In genomic region chr11:10518891-10519290, GRCh38 we compare ENCODE assay signal across 18 cellular contexts. TPM values are rescaled to one million over a fixed set of nuclear protein-coding genes. Genes with fewer than 3 reads are reported as not detected.
A peak's percentile ranks its signal among the peaks of the same experiment; 100 is the strongest.
DNase-seq lines count a peak whose midpoint lies in the region; ATAC-seq and TF ChIP-seq lines count a peak whose summit lies in the region.
"Had no signal": no experiment of that assay in that cellular context is flagged by ENCODE, and none has a peak within 500 bp of the region (broad histone marks: within the 10 kb centered on the region; RNA-seq: fewer than 3 reads in every experiment).

No MANE protein-coding gene starts in this region.

- H4K8ac ChIP-seq in IMR-90 (ENCODE audit: low read depth in 2 of 2, low read length in 2 of 2): no peak overlapping the region

- H4K91ac ChIP-seq in IMR-90 (ENCODE audit: insufficient read depth, low read depth, low read length): no peak overlapping the region

- TF ChIP-seq RAD21 in IMR-90 (IDR thresholded peaks at IDR 0.05; ENCODE audit: low read length): no peak

- intact Hi-C loops in IMR-90 (cut with micrococcal nuclease): no loop called here

- H2AK9ac ChIP-seq in IMR-90 (replicated peaks; ENCODE audit: low read depth, low read length, poor library complexity): no peak overlapping the region

- no peak overlapping the region for H3K23ac ChIP-seq in IMR-90 (ENCODE audit: low read depth, low read length)

- no peak for TF ChIP-seq POLR2A in IMR-90 (IDR thresholded peaks at IDR 0.05; ENCODE audit: low read depth, low read length)

- peaks cover 12% of the 10 kb centered on the region for H3K36me3 ChIP-seq in IMR-90 (ENCODE audit: control insufficient read depth, insufficient read depth, low read length)

- no peak for ATAC-seq in IMR-90 (ENCODE audit: low read depth)
- ATAC-seq: SK-N-SH treated with all-trans-retinoic acid at 6 μM for 48 hours had no signal

- DNase-seq in IMR-90 (no peak), kidney glomerular epithelial cell (lab: John Stamatoyannopoulos, UW) (peak; percentile 6), SHP77 (lab: John Stamatoyannopoulos, UW) (no peak), ACHN (no peak), D341Med (ENCODE audit: low spot score) (no peak)
- DNase-seq: AML-193, DMS 273 treated with DMSO at 0.1 percent for 48 hours, DND-41, H9, NCI-H1694 treated with DMSO at 0.1 percent for 48 hours, SIG-M5 had no signal

- BruUV-seq in IMR-90 (replicated peaks; lab: Mats Ljungman, UMichigan): no TSS peak

- peak overlapping the region; percentile 84 for H3K18ac ChIP-seq in IMR-90 (ENCODE audit: low read depth, low read length)

- no peak for TF ChIP-seq CTCF in IMR-90 (conservative IDR thresholded peaks at IDR 0.05; ENCODE audit: low read depth, low read length)

- H3K9me1 ChIP-seq in IMR-90 (ENCODE audit: insufficient read depth, low read length): 0 out of 2 replicates have a peak, but pooled peaks cover 11% of the 10 kb centered on the region

- H3K27ac ChIP-seq in IMR-90 (ENCODE audit: insufficient read depth, low read length) (peak overlapping the region; percentile 43; the same call in 1 of the 2 replicates), cingulate gyrus (ENCODE audit: low read depth, low read length) (peak overlapping the region; percentile 33), temporal lobe (ENCODE audit: low read depth, low read length) (peak overlapping the region; percentile 90)
- H3K27ac ChIP-seq: HL-60 had no signal

- no peaks in the 10 kb centered on the region for H3K27me3 ChIP-seq in IMR-90 (ENCODE audit: control insufficient read depth, insufficient read depth, low read length)

- no peak overlapping the region for H3K4me3 ChIP-seq in IMR-90 (ENCODE audit: insufficient read depth, low read depth, low read length)

- 0 out of 2 replicates have a peak overlapping the region, but pooled peaks have one; percentile 23 for H3K9ac ChIP-seq in IMR-90 (ENCODE audit: low read depth, low read length)

- POLR2A ChIA-PET in IMR-90 (lab: Charles Lee; ENCODE audit: unreplicated experiment): no interaction called here

- H3K14ac ChIP-seq in IMR-90 (replicated peaks; ENCODE audit: low read depth, low read length): no peak overlapping the region; the same call in 1 of the 2 replicates

- peak overlapping the region; percentile 40; the same call in 1 of the 2 replicates for H2BK120ac ChIP-seq in IMR-90 (ENCODE audit: low read depth, low read length)

- no peak overlapping the region for H2BK20ac ChIP-seq in IMR-90 (ENCODE audit: low read depth, low read length)

- no CpG with 5 or more reads among the region's 2 CpGs for whole genome bisulfite sequencing in IMR-90 (ENCODE audit: extremely low coverage in 2 of 2, insufficient read length in 1 of 2), 2 experiments

- H3K9me3 ChIP-seq in IMR-90 (ENCODE audit: control insufficient read depth, insufficient read depth, low read length): no peaks in the 10 kb centered on the region

- H3K4ac ChIP-seq in IMR-90 (ENCODE audit: low read depth, low read length): no peak overlapping the region; the same call in 1 of the 2 replicates

- H2BK5ac ChIP-seq in IMR-90 (ENCODE audit: low read depth, low read length, poor library complexity, severe bottlenecking): no peak overlapping the region

- in situ Hi-C loops in IMR-90 (cut with MboI; ENCODE audit: low sequenced_read_pairs) (no loop called here), ACHN (cut with HindIII; ENCODE audit: low pct_ligation_motif_present, low pct_unique_long_range_greater_than_20kb, low sequenced_read_pairs) (no loop called here)

- H2AK5ac ChIP-seq in IMR-90 (ENCODE audit: low read depth, low read length): peak overlapping the region; percentile 79

- 0 out of 2 replicates have a peak overlapping the region, but pooled peaks have one; percentile 47 for H4K5ac ChIP-seq in IMR-90 (ENCODE audit: low read depth, low read length)

- no peak overlapping the region for H2AFZ ChIP-seq in IMR-90 (replicated peaks; ENCODE audit: low read length, poor library complexity)

- CTCF ChIA-PET in IMR-90 (lab: Yijun Ruan, JAX): interaction anchor here (0.5 to 1.0 kb wide), 2 partner anchors 22 to 36 kb away, joined by 3 read pairs; partner anchors contain the start of gene RNF141

- H2BK15ac ChIP-seq in IMR-90 (ENCODE audit: low read depth, low read length): no peak overlapping the region

- H3K4me2 ChIP-seq in IMR-90 (ENCODE audit: low read depth, low read length): no peak overlapping the region

- H4K20me1 ChIP-seq in IMR-90 (ENCODE audit: insufficient read depth, low read length): no peaks in the 10 kb centered on the region

- no peak overlapping the region for H3K56ac ChIP-seq in IMR-90 (ENCODE audit: extremely low read depth, insufficient read depth, low read length)

- dilution Hi-C loops in IMR-90 (cut with HindIII; ENCODE audit: low sequenced_read_pairs, unreplicated experiment): loop anchor here (25.0 kb wide), 1 partner anchor 218 kb away; no protein-coding TSS in a partner anchor

- H3K79me1 ChIP-seq in IMR-90 (ENCODE audit: low read depth in 1 of 2, low read length in 2 of 2): peaks cover 0 to 23% of the 10 kb centered on the region in 2 experiments; a peak in 3 of 4 replicates

- H3K4me1 ChIP-seq in IMR-90 (ENCODE audit: control insufficient read depth, insufficient read depth, low read length): peaks cover 8% of the 10 kb centered on the region

TF ChIP-seq in IMR-90, 13 proteins besides CTCF, POLR2A, EP300 and RAD21:
- TF ChIP-seq NFE2L2 (IDR thresholded peaks at IDR 0.05; ENCODE audit: low read depth, low read length): no peak
- no peak for TF ChIP-seq RFX5 (IDR thresholded peaks at IDR 0.05; ENCODE audit: low read depth, low read length)
- no peak for TF ChIP-seq BHLHE40 (IDR thresholded peaks at IDR 0.05; ENCODE audit: low read depth, low read length)
- TF ChIP-seq, protein P1, sequence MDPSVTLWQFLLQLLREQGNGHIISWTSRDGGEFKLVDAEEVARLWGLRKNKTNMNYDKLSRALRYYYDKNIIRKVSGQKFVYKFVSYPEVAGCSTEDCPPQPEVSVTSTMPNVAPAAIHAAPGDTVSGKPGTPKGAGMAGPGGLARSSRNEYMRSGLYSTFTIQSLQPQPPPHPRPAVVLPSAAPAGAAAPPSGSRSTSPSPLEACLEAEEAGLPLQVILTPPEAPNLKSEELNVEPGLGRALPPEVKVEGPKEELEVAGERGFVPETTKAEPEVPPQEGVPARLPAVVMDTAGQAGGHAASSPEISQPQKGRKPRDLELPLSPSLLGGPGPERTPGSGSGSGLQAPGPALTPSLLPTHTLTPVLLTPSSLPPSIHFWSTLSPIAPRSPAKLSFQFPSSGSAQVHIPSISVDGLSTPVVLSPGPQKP (IDR thresholded peaks at IDR 0.05; ENCODE audit: borderline replicate concordance, low read depth, low read length): no peak
- no peak for TF ChIP-seq MAZ (IDR thresholded peaks at IDR 0.05; ENCODE audit: borderline replicate concordance, low read depth, low read length)
- TF ChIP-seq FOS (IDR thresholded peaks at IDR 0.05; ENCODE audit: low read depth, low read length): no peak
- TF ChIP-seq USF2 (IDR thresholded peaks at IDR 0.05; ENCODE audit: low read depth, low read length): no peak
- no peak for TF ChIP-seq MXI1 (IDR thresholded peaks at IDR 0.05; ENCODE audit: borderline replicate concordance, low read depth, low read length)
- TF ChIP-seq MAFK (IDR thresholded peaks at IDR 0.05; ENCODE audit: low read depth, low read length): no peak
- no peak for TF ChIP-seq SMC3 (IDR thresholded peaks at IDR 0.05; ENCODE audit: low read depth, low read length)

RNA-seq across cellular contexts. Expression of gene RNF141, which starts 22.1 kb away (rescaled TPM):
- total RNA-seq in IMR-90 (2012; rRNA removed) (18.6 and 34.2 TPM in 2 replicates), temporal lobe (64.7 TPM)
- 10.6 and 13.8 TPM in 2 replicates for polyA plus RNA-seq in IMR-90 (2012; rRNA removed)
- polyA plus RNA-seq in IMR-90 (2012; cell fraction: cytosol; rRNA removed): 2.1 and 3.4 TPM in 2 replicates
- polyA plus RNA-seq in IMR-90 (2012; cell fraction: nucleus; rRNA removed; ENCODE audit: low replicate concordance): 0.53 and 6.1 TPM in 2 replicates

RNA-seq across cellular contexts. Expression of gene LYVE1, which starts 49.6 kb away (rescaled TPM):
- total RNA-seq in IMR-90 (2012; rRNA removed): not detected in 2 replicates
- polyA plus RNA-seq in IMR-90 (2012; rRNA removed): not detected in 2 replicates
- polyA plus RNA-seq in IMR-90 (2012; cell fraction: cytosol; rRNA removed): not detected in 2 replicates
- 0.04 and 0.32 TPM in 2 replicates for polyA plus RNA-seq in IMR-90 (2012; cell fraction: nucleus; rRNA removed; ENCODE audit: low replicate concordance)
- total RNA-seq in temporal lobe: 4.9 TPM
- total RNA-seq: G401, H9, LHCN-M2, NCI-H460 had no signal

Comparison
In these comparisons a context has a peak if more than half of its experiments do, and no peak if none do; other contexts are left out.
1. H3K27ac ChIP-seq: peak in every context shown above with its lines; median percentile 90 in temporal lobe; 43 in IMR-90; 33 in cingulate gyrus.